In genomic region chr13:79456051-79456450, GRCh38 we compare ENCODE assay signal across 18 cellular contexts. TPM values are rescaled to one million over a fixed set of nuclear protein-coding genes. Genes with fewer than 3 reads are reported as not detected.
A peak's percentile ranks its signal among the peaks of the same experiment; 100 is the strongest.
DNase-seq lines count a peak whose midpoint lies in the region; ATAC-seq lines count a peak whose summit lies in the region.
"Had no signal": no experiment of that assay in that cellular context is flagged by ENCODE, and none has a peak within 500 bp of the region (broad histone marks: within the 10 kb centered on the region; RNA-seq: fewer than 3 reads in every experiment).

No MANE protein-coding gene starts in this region.

- no peak overlapping the region for H2AFZ ChIP-seq in mesenchymal stem cell (ENCODE audit: low read depth, low read length)

- H2BK15ac ChIP-seq in mesenchymal stem cell (ENCODE audit: low read depth, poor library complexity, severe bottlenecking) = no peak overlapping the region

- H3K27me3 Mint-ChIP-seq in activated T-cell treated with anti-CD3 and anti-CD28 coated beads, Interleukin-2, amount 50 U/mL, for 24 hours = no peaks in the 10 kb centered on the region
- H3K27me3 Mint-ChIP-seq in activated T-cell treated with anti-CD3 and anti-CD28 coated beads, Interleukin-2, amount 50 U/mL, for 4 hours (ENCODE audit: low read depth) = no peaks in the 10 kb centered on the region
- no peaks in the 10 kb centered on the region for H3K27me3 Mint-ChIP-seq in activated T-helper 1 cell treated with anti-CD3 and anti-CD28 coated beads, Interleukin-12 subunit alpha, Interleukin-12 subunit beta, Interleukin-2, Interleukin-4 antibody, amounts not matched to agents 30 ng/mL and 10 ng/mL and 1 ng/mL, durations not matched to agents 14 hours and 24 hours and 36 hours (ENCODE audit: insufficient read depth)

- H3K23ac ChIP-seq in mesenchymal stem cell (ENCODE audit: low read length in 2 of 2) = no peak overlapping the region

- H3K27me3 ChIP-seq in mesenchymal stem cell (ENCODE audit: control insufficient read depth in 1 of 2, insufficient read depth in 1 of 2, low read length in 2 of 2) = no peaks in the 10 kb centered on the region

- H3K36me3 ChIP-seq in mesenchymal stem cell (ENCODE audit: control insufficient read depth in 1 of 2, insufficient read depth in 2 of 2, low read depth in 1 of 2, low read length in 2 of 2) = no peaks in the 10 kb centered on the region
- H3K36me3 ChIP-seq: HAP-1 had no signal

- WGBS in mesenchymal stem cell = no CpG with 5 or more reads among the region's 1 CpG

- no peak overlapping the region for H3K4me3 Mint-ChIP-seq in activated T-cell treated with anti-CD3 and anti-CD28 coated beads, Interleukin-2, amount 50 U/mL, for 24 hours
- no peak overlapping the region for H3K4me3 Mint-ChIP-seq in activated T-cell treated with anti-CD3 and anti-CD28 coated beads, Interleukin-2, amount 50 U/mL, for 4 hours
- no peak overlapping the region for H3K4me3 Mint-ChIP-seq in activated T-helper 1 cell treated with anti-CD3 and anti-CD28 coated beads, Interleukin-12 subunit alpha, Interleukin-12 subunit beta, Interleukin-2, Interleukin-4 antibody, amounts not matched to agents 30 ng/mL and 10 ng/mL and 1 ng/mL, durations not matched to agents 14 hours and 24 hours and 36 hours

- no peak overlapping the region for H3K18ac ChIP-seq in mesenchymal stem cell (ENCODE audit: low read depth in 1 of 2, low read length in 2 of 2)

- no peaks in the 10 kb centered on the region for H3K79me1 ChIP-seq in mesenchymal stem cell (replicated peaks; ENCODE audit: low read length, poor library complexity, severe bottlenecking)

- peaks cover 2% of the 10 kb centered on the region for H3K4me1 ChIP-seq in mesenchymal stem cell (ENCODE audit: control insufficient read depth, insufficient read depth, low read depth, low read length)
- H3K4me1 ChIP-seq: HAP-1 had no signal

- H3K4ac ChIP-seq in mesenchymal stem cell (ENCODE audit: low read depth in 1 of 2, low read length in 2 of 2) = no peak overlapping the region

- no peak overlapping the region for H4K91ac ChIP-seq in mesenchymal stem cell (ENCODE audit: low read length)

- ATAC-seq in activated T-cell treated with anti-CD3 and anti-CD28 coated beads, Interleukin-2, amount 50 U/mL, for 4 hours = no peak
- ATAC-seq in GM21515 (IDR thresholded peaks at IDR 0.05; ENCODE audit: unreplicated experiment) (no peak), HG03280 (IDR thresholded peaks at IDR 0.05; ENCODE audit: unreplicated experiment) (no peak)
- ATAC-seq: A549, Panc1 had no signal

- H2BK120ac ChIP-seq in mesenchymal stem cell (ENCODE audit: low read depth, low read length) = peak overlapping the region; percentile 19

- no peak overlapping the region for H2BK5ac ChIP-seq in mesenchymal stem cell (ENCODE audit: low read depth, low read length, poor library complexity, severe bottlenecking)

- no peaks in the 10 kb centered on the region for H3K9me3 ChIP-seq in mesenchymal stem cell (ENCODE audit: control insufficient read depth, low read length)
- H3K9me3 ChIP-seq: A549, HAP-1 had no signal

- H2AK5ac ChIP-seq in mesenchymal stem cell (ENCODE audit: low read length, severe bottlenecking) = no peak overlapping the region

- peaks cover 69% of the 10 kb centered on the region for H3K4me1 Mint-ChIP-seq in activated T-cell treated with anti-CD3 and anti-CD28 coated beads, Interleukin-2, amount 50 U/mL, for 24 hours (ENCODE audit: low read depth)
- peaks cover 45% of the 10 kb centered on the region for H3K4me1 Mint-ChIP-seq in activated T-cell treated with anti-CD3 and anti-CD28 coated beads, Interleukin-2, amount 50 U/mL, for 4 hours (ENCODE audit: low read depth)
- H3K4me1 Mint-ChIP-seq in activated T-helper 1 cell treated with anti-CD3 and anti-CD28 coated beads, Interleukin-12 subunit alpha, Interleukin-12 subunit beta, Interleukin-2, Interleukin-4 antibody, amounts not matched to agents 30 ng/mL and 10 ng/mL and 1 ng/mL, durations not matched to agents 14 hours and 24 hours and 36 hours (ENCODE audit: low read depth) = peaks cover 84% of the 10 kb centered on the region

- no peaks in the 10 kb centered on the region for H3K9me3 Mint-ChIP-seq in activated T-cell treated with anti-CD3 and anti-CD28 coated beads, Interleukin-2, amount 50 U/mL, for 24 hours
- no peaks in the 10 kb centered on the region for H3K9me3 Mint-ChIP-seq in activated T-cell treated with anti-CD3 and anti-CD28 coated beads, Interleukin-2, amount 50 U/mL, for 4 hours
- H3K9me3 Mint-ChIP-seq in activated T-helper 1 cell treated with anti-CD3 and anti-CD28 coated beads, Interleukin-12 subunit alpha, Interleukin-12 subunit beta, Interleukin-2, Interleukin-4 antibody, amounts not matched to agents 30 ng/mL and 10 ng/mL and 1 ng/mL, durations not matched to agents 14 hours and 24 hours and 36 hours = peaks cover 9% of the 10 kb centered on the region

- no peak for DNase-seq in activated T-cell treated with anti-CD3 and anti-CD28 coated beads, Interleukin-2, amount 50 U/mL, for 24 hours
- DNase-seq in activated T-cell treated with anti-CD3 and anti-CD28 coated beads, Interleukin-2, amount 50 U/mL, for 4 hours = no peak
- DNase-seq in activated T-helper 1 cell treated with anti-CD3 and anti-CD28 coated beads, Interleukin-12 subunit alpha, Interleukin-12 subunit beta, Interleukin-2, Interleukin-4 antibody, amounts not matched to agents 30 ng/mL and 10 ng/mL and 1 ng/mL, durations not matched to agents 14 hours and 24 hours and 36 hours (ENCODE audit: low spot score) = no peak
- no peak for DNase-seq in mesenchymal stem cell
- DNase-seq in NCI-H1048 (lab: John Stamatoyannopoulos, UW) = no peak
- DNase-seq: KG1, NCI-H1105 treated with DMSO at 0.1 percent for 48 hours, NCI-H1694 treated with DMSO at 0.1 percent for 48 hours, NCI-H2107, NCI-H2227 treated with DMSO at 0.1 percent for 48 hours, NCI-H524 treated with DMSO at 0.1 percent for 48 hours had no signal

- no peak overlapping the region for H3K4me2 ChIP-seq in mesenchymal stem cell (ENCODE audit: low read length, poor library complexity, severe bottlenecking)
- H3K4me2 ChIP-seq: A549 had no signal

- H2BK12ac ChIP-seq in mesenchymal stem cell (ENCODE audit: low read length in 2 of 2) = no peak overlapping the region

- H3K4me3 ChIP-seq in mesenchymal stem cell (ENCODE audit: insufficient read depth in 1 of 2, low read depth in 1 of 2, low read length in 2 of 2) = no peak overlapping the region
- H3K4me3 ChIP-seq: A549, HAP-1, SK-N-MC had no signal

- H3K27ac ChIP-seq in mesenchymal stem cell (ENCODE audit: low read length, poor library complexity, severe bottlenecking) = no peak overlapping the region
- H3K27ac ChIP-seq: A549, C4-2B, SK-N-MC had no signal

- intact Hi-C loops in activated T-helper 1 cell treated with anti-CD3 and anti-CD28 coated beads, Interleukin-12 subunit alpha, Interleukin-12 subunit beta, Interleukin-2, Interleukin-4 antibody, amounts not matched to agents 30 ng/mL and 10 ng/mL and 1 ng/mL, durations not matched to agents 14 hours and 24 hours and 36 hours (cut with micrococcal nuclease) = no loop called here

- H3K36me3 Mint-ChIP-seq in activated T-cell treated with anti-CD3 and anti-CD28 coated beads, Interleukin-2, amount 50 U/mL, for 24 hours (ENCODE audit: low read depth) = no peaks in the 10 kb centered on the region
- H3K36me3 Mint-ChIP-seq in activated T-cell treated with anti-CD3 and anti-CD28 coated beads, Interleukin-2, amount 50 U/mL, for 4 hours (ENCODE audit: insufficient read depth) = no peaks in the 10 kb centered on the region
- peaks cover 26% of the 10 kb centered on the region for H3K36me3 Mint-ChIP-seq in activated T-helper 1 cell treated with anti-CD3 and anti-CD28 coated beads, Interleukin-12 subunit alpha, Interleukin-12 subunit beta, Interleukin-2, Interleukin-4 antibody, amounts not matched to agents 30 ng/mL and 10 ng/mL and 1 ng/mL, durations not matched to agents 14 hours and 24 hours and 36 hours (ENCODE audit: low read depth)

- peak overlapping the region; percentile 33 for H3K27ac Mint-ChIP-seq in activated T-cell treated with anti-CD3 and anti-CD28 coated beads, Interleukin-2, amount 50 U/mL, for 24 hours
- peak overlapping the region; percentile 72 for H3K27ac Mint-ChIP-seq in activated T-helper 1 cell treated with anti-CD3 and anti-CD28 coated beads, Interleukin-12 subunit alpha, Interleukin-12 subunit beta, Interleukin-2, Interleukin-4 antibody, amounts not matched to agents 30 ng/mL and 10 ng/mL and 1 ng/mL, durations not matched to agents 14 hours and 24 hours and 36 hours

- no peak overlapping the region for H4K8ac ChIP-seq in mesenchymal stem cell (ENCODE audit: low read length)

- no peak overlapping the region for H3K9ac ChIP-seq in mesenchymal stem cell (ENCODE audit: low read length)

- no peak overlapping the region for H3K14ac ChIP-seq in mesenchymal stem cell (ENCODE audit: low read length in 2 of 2)

RNA-seq across cellular contexts. Expression of gene NDFIP2, which starts 24.9 kb away (rescaled TPM):
- 100 to 1,000 TPM; 248 to 281 (median 274) TPM for total RNA-seq in activated T-cell treated with anti-CD3 and anti-CD28 coated beads, Interleukin-2, amount 50 U/mL, for 4 hours
- 250 and 276 TPM in 2 replicates for total RNA-seq in activated T-helper 1 cell treated with anti-CD3 and anti-CD28 coated beads, Interleukin-12 subunit alpha, Interleukin-12 subunit beta, Interleukin-2, Interleukin-4 antibody, amounts not matched to agents 30 ng/mL and 10 ng/mL and 1 ng/mL, durations not matched to agents 14 hours and 24 hours and 36 hours
- polyA plus RNA-seq in mesenchymal stem cell (2013, experiment 1 of 2) = 23.3 TPM
- polyA plus RNA-seq in mesenchymal stem cell (2013, experiment 2 of 2) = 25.7 TPM

RNA-seq across cellular contexts. Expression of gene RBM26, which starts 50.0 kb away (rescaled TPM):
- 10 to 100 TPM; 58.2 to 65.1 (median 63.6) TPM for total RNA-seq in activated T-cell treated with anti-CD3 and anti-CD28 coated beads, Interleukin-2, amount 50 U/mL, for 4 hours
- total RNA-seq in activated T-helper 1 cell treated with anti-CD3 and anti-CD28 coated beads, Interleukin-12 subunit alpha, Interleukin-12 subunit beta, Interleukin-2, Interleukin-4 antibody, amounts not matched to agents 30 ng/mL and 10 ng/mL and 1 ng/mL, durations not matched to agents 14 hours and 24 hours and 36 hours = 99.3 and 107 TPM in 2 replicates
- polyA plus RNA-seq in mesenchymal stem cell (2013, experiment 1 of 2) = 19.8 TPM
- polyA plus RNA-seq in mesenchymal stem cell (2013, experiment 2 of 2) = 20.5 TPM
